Comparison of ENCODE assay signal across 8 cellular contexts in genomic region chr14:57060276-57060956, GRCh38.
DNase-seq lines count a peak whose midpoint lies in the region; ATAC-seq and TF ChIP-seq lines count a peak whose summit lies in the region.

No MANE protein-coding gene starts in this region.

- no peak for TF ChIP-seq CTCF in epithelial cell of proximal tubule (conservative IDR thresholded peaks at IDR 0.05; ENCODE audit: low read depth, low read length)

- ATAC-seq in GM18505 (IDR thresholded peaks at IDR 0.05; ENCODE audit: unreplicated experiment): peak; percentile 92
- peak; percentile 93 for ATAC-seq in GM21619 (IDR thresholded peaks at IDR 0.05; ENCODE audit: unreplicated experiment)

- H3K4me1 ChIP-seq in HUES48 (ENCODE audit: control insufficient read depth, insufficient read depth, low read length): peaks cover 44% of the 10 kb centered on the region

- no peak for TF ChIP-seq POLR2A in GM18505 (IDR thresholded peaks at IDR 0.05; ENCODE audit: borderline replicate concordance, extremely low read depth, insufficient read depth, insufficient read length)

- no peaks in the 10 kb centered on the region for H3K9me3 ChIP-seq in HUES48 (ENCODE audit: control insufficient read depth, insufficient read depth, low read length)

- H3K27me3 ChIP-seq in HUES48 (ENCODE audit: control insufficient read depth, insufficient read depth, low read length): no peaks in the 10 kb centered on the region

- H3K9ac ChIP-seq in HUES48 (ENCODE audit: low read depth, low read length): no peak overlapping the region

- DNase-seq in epithelial cell of proximal tubule (ENCODE audit: low read depth) (peak; percentile 16), iPS-NIHi7 (ENCODE audit: extremely low spot score) (no peak), NCI-H2107 treated with DMSO at 0.1 percent for 48 hours (lab: John Stamatoyannopoulos, UW; ENCODE audit: unreplicated experiment) (no peak), NCI-H345 treated with DMSO at 0.1 percent for 48 hours (lab: John Stamatoyannopoulos, UW; ENCODE audit: unreplicated experiment) (no peak), medulla oblongata (ENCODE audit: extremely low spot score) (no peak)

- H3K36me3 ChIP-seq in HUES48 (ENCODE audit: control insufficient read depth, insufficient read depth, low read length): no peaks in the 10 kb centered on the region

- H3K4me3 ChIP-seq in HUES48 (ENCODE audit: low read depth, low read length): no peak overlapping the region
- no peak overlapping the region for H3K4me3 ChIP-seq in epithelial cell of proximal tubule (ENCODE audit: low read depth, low read length)

- peak overlapping the region; percentile 31 for H3K27ac ChIP-seq in HUES48 (ENCODE audit: low read depth, low read length)
